In the genomic region with DNA sequence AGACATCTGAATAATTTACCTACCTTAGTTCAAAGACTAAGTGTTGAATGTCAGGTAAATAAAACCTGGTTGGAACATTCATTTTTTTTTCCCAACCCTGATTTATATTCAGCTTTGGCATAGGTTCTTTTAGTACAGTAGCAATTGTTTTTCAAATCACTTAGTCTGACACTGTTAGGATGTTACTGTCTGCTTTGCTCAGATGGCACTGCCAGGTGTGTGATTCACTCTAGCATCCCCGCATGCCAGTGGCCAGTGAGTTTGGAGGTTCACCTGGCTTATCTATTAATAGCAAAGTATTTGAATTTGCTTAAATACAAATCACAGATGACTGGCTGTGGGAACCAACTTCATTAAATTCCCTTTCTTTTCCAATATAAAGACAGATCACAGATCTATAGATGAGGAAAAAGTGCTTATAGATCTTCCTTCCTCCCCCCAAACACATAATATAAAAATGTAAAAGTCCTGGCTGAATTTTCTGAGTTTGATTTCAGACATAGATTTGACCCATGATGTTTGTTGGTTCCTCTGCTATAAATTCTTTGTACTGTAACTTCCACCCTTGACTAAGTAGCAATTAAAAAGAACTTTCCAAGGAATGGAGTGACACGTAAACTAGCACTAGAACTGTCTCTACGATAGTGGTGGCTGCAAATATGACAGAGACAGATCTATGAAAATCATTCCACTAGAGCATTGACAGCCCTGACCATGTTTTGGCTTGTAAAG, we compare ENCODE assay signal across 14 cellular contexts. TPM values are rescaled to one million over a fixed set of nuclear protein-coding genes. Genes with fewer than 3 reads are reported as not detected.
DNase-seq lines count a peak whose midpoint lies in the region; FAIRE-seq and TF ChIP-seq lines count a peak whose summit lies in the region.
"Had no signal": no experiment of that assay in that cellular context is flagged by ENCODE, and none has a peak within 500 bp of the region (broad histone marks: within the 10 kb centered on the region; RNA-seq: fewer than 3 reads in every experiment).

No MANE protein-coding gene starts in this region.

- H3K27ac Mint-ChIP-seq in activated T-helper 2 cell treated with anti-CD3 and anti-CD28 coated beads, Interferon-gamma antibody, Interleukin-2, Interleukin-4, amounts not matched to agents 10 μg/mL and 5 μg/mL and 100 μg/mL, durations not matched to agents 14 hours and 24 hours and 36 hours = no peak overlapping the region

- dilution Hi-C loops in keratinocyte (cut with MboI; ENCODE audit: extremely low pct_ligation_motif_present, low sequenced_read_pairs) = no loop called here

- H3K36me3 ChIP-seq in keratinocyte (ENCODE audit: control insufficient read depth in 2 of 2, extremely low read depth in 1 of 2, insufficient read depth in 2 of 2, low read length in 2 of 2) (peaks cover 46 to 75% of the 10 kb centered on the region in 2 experiments), stomach (peaks cover 44 to 82% (median 78%) of the 10 kb centered on the region in 4 donors)

- H2AFZ ChIP-seq in keratinocyte (ENCODE audit: control insufficient read depth, low read length) = no peak overlapping the region

- no peak for TF ChIP-seq EP300 in stomach (IDR thresholded peaks at IDR 0.05)

- no peaks in the 10 kb centered on the region for H3K27me3 ChIP-seq in keratinocyte (ENCODE audit: control insufficient read depth, extremely low read depth, insufficient read depth, low read length)
- peaks cover 0 to 14% (median 4%) of the 10 kb centered on the region in 3 donors for H3K27me3 ChIP-seq in stomach

- H3K9me3 ChIP-seq in keratinocyte (ENCODE audit: control insufficient read depth, low read depth, low read length) = no peaks in the 10 kb centered on the region
- no peaks in the 10 kb centered on the region for H3K9me3 ChIP-seq in stomach

- no peak for FAIRE-seq in keratinocyte (lab: Jason Lieb, UNC)
- FAIRE-seq: colon, RCC 7860 had no signal

- H3K27me3 Mint-ChIP-seq in activated T-helper 2 cell treated with anti-CD3 and anti-CD28 coated beads, Interferon-gamma antibody, Interleukin-2, Interleukin-4, amounts not matched to agents 10 μg/mL and 5 μg/mL and 100 μg/mL, durations not matched to agents 14 hours and 24 hours and 36 hours (ENCODE audit: low read depth) = peaks cover 32% of the 10 kb centered on the region

- H4K20me1 ChIP-seq in keratinocyte (ENCODE audit: control insufficient read depth, extremely low read depth, insufficient read depth, low read length) = peaks cover 70% of the 10 kb centered on the region

- no peak for TF ChIP-seq CTCF in HFF-Myc (IDR thresholded peaks at IDR 0.05; ENCODE audit: low read depth, low read length, missing control alignments)
- no peak for TF ChIP-seq CTCF in cardiac fibroblast (IDR thresholded peaks at IDR 0.05; ENCODE audit: low read depth, low read length)
- TF ChIP-seq CTCF in keratinocyte (optimal IDR thresholded peaks at IDR 0.05 in 1 of 3, IDR thresholded peaks at IDR 0.05 in 1 of 3, conservative IDR thresholded peaks at IDR 0.05 in 1 of 3; ENCODE audit: extremely low read depth in 1 of 3, insufficient read depth in 2 of 3, low read length in 3 of 3) = no peak
- no peak for TF ChIP-seq CTCF in stomach (IDR thresholded peaks at IDR 0.05)

- H3K4me3 ChIP-seq in HFF-Myc (replicated peaks; ENCODE audit: low read depth, low read length) (peak overlapping the region; percentile 81), cardiac fibroblast (replicated peaks in 1 of 2; ENCODE audit: low read depth in 2 of 2, low read length in 2 of 2) (peak overlapping the region in 1 of 2 donors; percentile 80), keratinocyte (ENCODE audit: control insufficient read depth in 2 of 3, extremely low read depth in 1 of 3, insufficient read depth in 2 of 3, low read depth in 1 of 3, low read length in 3 of 3) (peak overlapping the region in 1 of 3 experiments; percentile 15), stomach (peak overlapping the region; percentile 54 to 76 (median 63))

- H3K4me1 Mint-ChIP-seq in activated T-helper 2 cell treated with anti-CD3 and anti-CD28 coated beads, Interferon-gamma antibody, Interleukin-2, Interleukin-4, amounts not matched to agents 10 μg/mL and 5 μg/mL and 100 μg/mL, durations not matched to agents 14 hours and 24 hours and 36 hours (ENCODE audit: low read depth) = peaks cover 10% of the 10 kb centered on the region

- H3K4me1 ChIP-seq in keratinocyte (ENCODE audit: control insufficient read depth, extremely low read depth, insufficient read depth, low read length) (peaks cover 16% of the 10 kb centered on the region), stomach (peaks cover 26 to 93% (median 64%) of the 10 kb centered on the region in 4 donors)

- no peaks in the 10 kb centered on the region for H3K9me3 Mint-ChIP-seq in activated T-helper 2 cell treated with anti-CD3 and anti-CD28 coated beads, Interferon-gamma antibody, Interleukin-2, Interleukin-4, amounts not matched to agents 10 μg/mL and 5 μg/mL and 100 μg/mL, durations not matched to agents 14 hours and 24 hours and 36 hours

- H3K9ac ChIP-seq in keratinocyte (ENCODE audit: control insufficient read depth, extremely low read depth, insufficient read depth, low read length) = no peak overlapping the region

- intact Hi-C loops in stomach (cut with DNase I; ENCODE audit: low total_unique reads) = loop anchor here (5.0 kb wide), 2 partner anchors 408 to 768 kb away; no protein-coding TSS in a partner anchor
- intact Hi-C loops in activated T-helper 2 cell treated with anti-CD3 and anti-CD28 coated beads, Interferon-gamma antibody, Interleukin-2, Interleukin-4, amounts not matched to agents 10 μg/mL and 5 μg/mL and 100 μg/mL, durations not matched to agents 14 hours and 24 hours and 36 hours (cut with micrococcal nuclease) = loop anchor here (5.0 kb wide), 2 partner anchors 102 to 878 kb away; no protein-coding TSS in a partner anchor

- H3K27ac ChIP-seq in keratinocyte (ENCODE audit: control insufficient read depth, insufficient read depth, low read length) (no peak overlapping the region), stomach (peak overlapping the region in 1 of 5 donors; percentile 10)

- H3K79me2 ChIP-seq in keratinocyte (ENCODE audit: control insufficient read depth, insufficient read depth, low read length) = peaks cover 29% of the 10 kb centered on the region

- H3K9me1 ChIP-seq in keratinocyte (ENCODE audit: control insufficient read depth, extremely low read depth, insufficient read depth, low read length) = no peaks in the 10 kb centered on the region

- DNase-seq in HFF-Myc (ENCODE audit: extremely low read depth, low read depth) = no peak
- peak; percentile 26 to 58 for DNase-seq in cardiac fibroblast (ENCODE audit: low read depth in 2 of 2)
- no peak for DNase-seq in keratinocyte (ENCODE audit: low read depth, low spot score)
- no peak for DNase-seq in stomach
- no peak for DNase-seq in NCI-H345 treated with DMSO at 0.1 percent for 48 hours (lab: John Stamatoyannopoulos, UW; ENCODE audit: unreplicated experiment)
- DNase-seq in RPMI8226 = no peak
- no peak for DNase-seq in activated T-helper 2 cell treated with anti-CD3 and anti-CD28 coated beads, Interferon-gamma antibody, Interleukin-2, Interleukin-4, amounts not matched to agents 10 μg/mL and 5 μg/mL and 100 μg/mL, durations not matched to agents 14 hours and 24 hours and 36 hours (ENCODE audit: low spot score)
- DNase-seq in effector CD8-positive, alpha-beta T cell (lab: John Stamatoyannopoulos, UW) = no peak
- DNase-seq: activated naive CD4-positive, alpha-beta T cell treated with anti-CD3 and anti-CD28 coated beads, Interleukin-2, amount 50 U/mL, for 16 hours; COR-L47; NCI-H446; T1000 had no signal

- no peaks in the 10 kb centered on the region for H3K36me3 Mint-ChIP-seq in activated T-helper 2 cell treated with anti-CD3 and anti-CD28 coated beads, Interferon-gamma antibody, Interleukin-2, Interleukin-4, amounts not matched to agents 10 μg/mL and 5 μg/mL and 100 μg/mL, durations not matched to agents 14 hours and 24 hours and 36 hours (ENCODE audit: low read depth)

- no peak overlapping the region for H3K4me3 Mint-ChIP-seq in activated T-helper 2 cell treated with anti-CD3 and anti-CD28 coated beads, Interferon-gamma antibody, Interleukin-2, Interleukin-4, amounts not matched to agents 10 μg/mL and 5 μg/mL and 100 μg/mL, durations not matched to agents 14 hours and 24 hours and 36 hours (ENCODE audit: low read depth)

- peak overlapping the region; percentile 52 for H3K4me2 ChIP-seq in keratinocyte (ENCODE audit: control insufficient read depth, extremely low read depth, insufficient read depth, low read depth, low read length)

- 71 to 85% (median 75%) methylated on average over 3 of the region's 3 CpGs for WGBS in stomach, 5 donors

- no peak for TF ChIP-seq POLR2A in stomach (IDR thresholded peaks at IDR 0.05)

RNA-seq across cellular contexts. Expression of a gene that starts 3.9 kb away (rescaled TPM):
- polyA plus RNA-seq in keratinocyte = 585 to 1,976 TPM (median 789 TPM) in 3 replicates
- 224 TPM for polyA plus RNA-seq in keratinocyte (2011; ENCODE audit: low read depth)
- 250 and 267 TPM in 2 replicates for polyA plus RNA-seq in keratinocyte (2011; cell fraction: cytosol; rRNA removed)
- 2,729 and 2,799 TPM in 2 replicates for polyA plus RNA-seq in keratinocyte (2011; cell fraction: nucleus; rRNA removed)
- 152 and 2,223 TPM in 2 replicates for polyA plus RNA-seq in keratinocyte (2012; ENCODE audit: low replicate concordance)
- 2,799 to 14,102 TPM (median 5,100 TPM) in 3 replicates for polyA minus RNA-seq in keratinocyte
- polyA minus RNA-seq in keratinocyte (2011; cell fraction: cytosol; rRNA and poly(A)+ RNA removed) = 2,733 TPM
- 7,793 and 10,292 TPM in 2 replicates for polyA minus RNA-seq in keratinocyte (2011; cell fraction: nucleus; rRNA and poly(A)+ RNA removed)
- total RNA-seq in stomach = 100 to 1,000 TPM; 112 to 842 (median 505) TPM
- 10 to 100 TPM; 12.9 to 18.2 (median 16.0) TPM for polyA plus RNA-seq in stomach
- 0.32 and 0.43 TPM in 2 replicates for total RNA-seq in activated T-helper 2 cell treated with anti-CD3 and anti-CD28 coated beads, Interferon-gamma antibody, Interleukin-2, Interleukin-4, amounts not matched to agents 10 μg/mL and 5 μg/mL and 100 μg/mL, durations not matched to agents 14 hours and 24 hours and 36 hours

Comparison
In these comparisons a context has a peak if more than half of its experiments do, and no peak if none do; other contexts are left out.
1. DNase-seq: peak in cardiac fibroblast (2 of 2); none in HFF-Myc (single experiment), keratinocyte (single experiment), stomach (single experiment), NCI-H345 treated with DMSO at 0.1 percent for 48 hours (single experiment), RPMI8226 (single experiment), activated T-helper 2 cell treated with anti-CD3 and anti-CD28 coated beads, Interferon-gamma antibody, Interleukin-2, Interleukin-4, amounts not matched to agents 10 μg/mL and 5 μg/mL and 100 μg/mL, durations not matched to agents 14 hours and 24 hours and 36 hours (single experiment) and effector CD8-positive, alpha-beta T cell (single experiment).
2. RNA of a gene that starts 3.9 kb away (total RNA-seq): 112 to 842 TPM in stomach; 0.32 to 0.43 TPM in activated T-helper 2 cell treated with anti-CD3 and anti-CD28 coated beads, Interferon-gamma antibody, Interleukin-2, Interleukin-4, amounts not matched to agents 10 μg/mL and 5 μg/mL and 100 μg/mL, durations not matched to agents 14 hours and 24 hours and 36 hours; every median in the first group is over 10 times any median in the second.